In the genomic region with DNA sequence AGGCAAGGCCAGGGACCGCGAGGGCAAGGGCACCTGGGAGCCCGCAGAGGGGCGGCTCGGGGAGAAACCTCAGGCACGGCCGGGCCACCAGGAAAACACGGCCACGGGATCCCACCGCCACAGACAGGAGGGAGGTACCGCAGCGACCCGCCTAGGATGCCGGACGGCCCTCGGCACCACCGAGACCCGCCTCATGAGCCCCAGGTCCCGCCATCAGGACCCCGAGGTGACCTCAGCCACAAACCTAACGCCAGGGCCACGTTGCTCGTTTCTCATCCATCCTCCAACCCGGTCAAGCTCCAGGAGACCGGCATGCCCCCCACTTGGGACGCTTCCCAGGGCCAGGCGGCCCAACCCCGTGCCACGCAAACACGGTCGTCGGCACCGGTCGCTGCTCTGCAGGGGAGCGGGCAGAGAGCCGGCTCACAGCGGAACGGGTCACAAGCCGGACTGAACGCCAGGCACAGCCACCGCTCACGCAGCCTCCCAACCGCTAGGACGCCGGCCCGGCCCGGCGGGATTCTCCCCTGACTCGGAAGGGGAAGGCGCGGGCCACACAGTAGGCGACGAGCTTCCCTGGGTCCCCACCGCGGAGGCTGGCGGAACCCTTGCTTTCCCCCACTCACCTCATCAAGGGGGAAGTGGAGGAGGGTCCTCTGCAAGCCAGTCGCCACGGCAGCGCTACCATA, we compare ENCODE assay signal across 7 cellular contexts.
A peak's percentile ranks its signal among the peaks of the same experiment; 100 is the strongest.
DNase-seq lines count a peak whose midpoint lies in the region; TF ChIP-seq lines count a peak whose summit lies in the region.
"Not testable (repeated sequence)": the region's sequence is repeated elsewhere in the genome, so short reads cannot be mapped to it uniquely, and the experiment has no call there.

No MANE protein-coding gene starts in this region.

- H3K27me3 ChIP-seq in esophagus muscularis mucosa (peaks cover 0 to 60% (median 16%) of the 10 kb centered on the region in 4 donors), spleen (replicated peaks in 1 of 7) (peaks cover 0 to 44% (median 21%) of the 10 kb centered on the region in 7 donors)
- H3K27me3 ChIP-seq in iPS-15b (ENCODE audit: control insufficient read depth, insufficient read depth, low read length); osteoblast (ENCODE audit: insufficient read depth, low read length): not testable (repeated sequence)

- H3K9ac ChIP-seq in SK-N-MC (ENCODE audit: insufficient read length); iPS-15b (ENCODE audit: low read depth, low read length): not testable (repeated sequence)

- TF ChIP-seq POLR2A in esophagus muscularis mucosa (IDR thresholded peaks at IDR 0.05; ENCODE audit: low read depth); spleen (IDR thresholded peaks at IDR 0.05): not testable (repeated sequence)

- peak overlapping the region; percentile 43 for H3K4me3 ChIP-seq in SK-N-MC
- peak overlapping the region; percentile 18 for H3K4me3 ChIP-seq in astrocyte of the spinal cord (ENCODE audit: low read depth, low read length)
- peak overlapping the region; percentile 5 to 25 (median 18) for H3K4me3 ChIP-seq in esophagus muscularis mucosa
- peak overlapping the region; percentile 45 for H3K4me3 ChIP-seq in iPS-15b (ENCODE audit: low read depth, low read length)
- not testable (repeated sequence) for H3K4me3 ChIP-seq in osteoblast (ENCODE audit: insufficient read depth, low read length)
- peak overlapping the region in 1 of 8 donors; percentile 39 for H3K4me3 ChIP-seq in spleen

- intact Hi-C loops in esophagus muscularis mucosa (cut with DNase I); spleen (cut with DNase I; ENCODE audit: low total_unique reads): not testable (repeated sequence)

- not testable (repeated sequence) for H4K20me1 ChIP-seq in osteoblast (ENCODE audit: insufficient read depth, low read length)

- CTCF ChIA-PET in GM10248 (lab: Yijun Ruan, JAX) = not testable (repeated sequence)

- H3K79me2 ChIP-seq in osteoblast (ENCODE audit: insufficient read depth, low read length) = not testable (repeated sequence)

- not testable (repeated sequence) for H3K36me3 ChIP-seq in SK-N-MC (ENCODE audit: insufficient read depth, low read length); esophagus muscularis mucosa; iPS-15b (ENCODE audit: control insufficient read depth, insufficient read depth, low read length); osteoblast (ENCODE audit: insufficient read depth, low read length); spleen

- TF ChIP-seq CTCF in GM10248 (IDR thresholded peaks at IDR 0.05; ENCODE audit: control extremely low read depth, extremely low read depth, low read depth, missing control alignments); astrocyte of the spinal cord (IDR thresholded peaks at IDR 0.05; ENCODE audit: low read depth, low read length); esophagus muscularis mucosa (IDR thresholded peaks at IDR 0.05); osteoblast (IDR thresholded peaks at IDR 0.05; ENCODE audit: extremely low read depth, low read depth, low read length); spleen (IDR thresholded peaks at IDR 0.05 in 8 of 11, conservative IDR thresholded peaks at IDR 0.05 in 3 of 11): not testable (repeated sequence)

- in situ Hi-C loops in astrocyte of the spinal cord (cut with HindIII; ENCODE audit: low sequenced_read_pairs) = not testable (repeated sequence)

- H3K4me1 ChIP-seq in esophagus muscularis mucosa = peaks cover 9 to 17% (median 12%) of the 10 kb centered on the region in 4 donors
- not testable (repeated sequence) for H3K4me1 ChIP-seq in iPS-15b (ENCODE audit: control insufficient read depth, insufficient read depth, low read length); osteoblast (ENCODE audit: insufficient read depth, low read length); spleen

- H2AFZ ChIP-seq in osteoblast (ENCODE audit: low read length) = not testable (repeated sequence)

- not testable (repeated sequence) for H3K9me3 ChIP-seq in SK-N-MC (ENCODE audit: low read depth, low read length); esophagus muscularis mucosa; iPS-15b (ENCODE audit: control insufficient read depth, insufficient read depth, low read length); osteoblast (ENCODE audit: low read depth, low read length)
- peaks cover 0 to 62% (median 12%) of the 10 kb centered on the region in 8 donors for H3K9me3 ChIP-seq in spleen

- POLR2A ChIA-PET in GM10248 (lab: Yijun Ruan, JAX) = not testable (repeated sequence)

- 4% methylated on average over 9 of the region's 59 CpGs for WGBS in esophagus muscularis mucosa
- WGBS in spleen, 5 donors = 5 to 22% (median 6%) methylated on average over 10 to 59 of the region's 59 CpGs

- DNase-seq in GM10248 (ENCODE audit: extremely low spot score) = peak; percentile 4
- DNase-seq in SK-N-MC (ENCODE audit: low read depth, low spot score); astrocyte of the spinal cord (ENCODE audit: low read depth, low spot score); esophagus muscularis mucosa (ENCODE audit: extremely low spot score): not testable (repeated sequence)
- DNase-seq in osteoblast (ENCODE audit: insufficient read length, low spot score, missing footprints) = peak; percentile 56
- peak; percentile 58 for DNase-seq in spleen

- not testable (repeated sequence) for TF ChIP-seq EP300 in esophagus muscularis mucosa (IDR thresholded peaks at IDR 0.05)

- not testable (repeated sequence) for H3K27ac ChIP-seq in SK-N-MC; esophagus muscularis mucosa (replicated peaks in 1 of 4); osteoblast (ENCODE audit: low read depth, low read length); spleen

- not testable (repeated sequence) for H3K4me2 ChIP-seq in osteoblast (ENCODE audit: insufficient read depth, low read length)
